1 cellular context compared by ENCODE assay signal in the genomic region with DNA sequence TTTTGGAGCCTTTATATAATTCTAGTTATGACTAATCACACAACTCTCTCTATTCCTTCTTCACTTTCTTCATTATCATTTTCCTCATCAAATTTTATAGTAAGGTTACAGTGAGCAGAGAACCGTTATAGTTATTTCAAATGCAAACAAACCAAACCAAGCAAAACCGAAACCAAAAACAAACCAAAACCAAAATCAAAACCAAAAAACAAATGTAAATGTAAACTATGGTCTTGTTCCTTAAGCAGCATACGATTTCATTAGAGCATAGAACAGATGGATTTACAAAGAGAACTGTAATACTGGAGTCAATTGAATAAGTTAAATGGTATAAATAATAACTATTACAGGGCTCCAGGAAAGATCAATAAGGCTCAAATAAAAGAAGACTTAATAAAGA.
TF ChIP-seq lines count a peak whose summit lies in the region.

No MANE protein-coding gene starts in this region.

TF ChIP-seq in SK-N-SH treated with all-trans-retinoic acid at 6 μM for 48 hours, 23 proteins besides CTCF, POLR2A, EP300 and RAD21 (continued from another document):
- TF ChIP-seq, protein P1, sequence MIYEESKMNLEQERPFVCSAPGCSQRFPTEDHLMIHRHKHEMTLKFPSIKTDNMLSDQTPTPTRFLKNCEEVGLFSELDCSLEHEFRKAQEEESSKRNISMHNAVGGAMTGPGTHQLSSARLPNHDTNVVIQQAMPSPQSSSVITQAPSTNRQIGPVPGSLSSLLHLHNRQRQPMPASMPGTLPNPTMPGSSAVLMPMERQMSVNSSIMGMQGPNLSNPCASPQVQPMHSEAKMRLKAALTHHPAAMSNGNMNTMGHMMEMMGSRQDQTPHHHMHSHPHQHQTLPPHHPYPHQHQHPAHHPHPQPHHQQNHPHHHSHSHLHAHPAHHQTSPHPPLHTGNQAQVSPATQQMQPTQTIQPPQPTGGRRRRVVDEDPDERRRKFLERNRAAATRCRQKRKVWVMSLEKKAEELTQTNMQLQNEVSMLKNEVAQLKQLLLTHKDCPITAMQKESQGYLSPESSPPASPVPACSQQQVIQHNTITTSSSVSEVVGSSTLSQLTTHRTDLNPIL (CRISPR knock-in tag; IDR thresholded peaks at IDR 0.05; ENCODE audit: low read depth): no peak
- TF ChIP-seq ZFP3 (CRISPR knock-in tag; IDR thresholded peaks at IDR 0.05) (no peak), ARNTL (CRISPR knock-in tag; IDR thresholded peaks at IDR 0.05; ENCODE audit: borderline replicate concordance, low read depth) (no peak), CSRNP3 (CRISPR knock-in tag; IDR thresholded peaks at IDR 0.05) (no peak), ESRRG (CRISPR knock-in tag; IDR thresholded peaks at IDR 0.05) (no peak), SNAI2 (CRISPR knock-in tag; IDR thresholded peaks at IDR 0.05) (no peak), ISL1 (CRISPR knock-in tag; IDR thresholded peaks at IDR 0.05) (no peak), TOX (CRISPR knock-in tag; IDR thresholded peaks at IDR 0.05; ENCODE audit: borderline replicate concordance) (no peak), OSR1 (CRISPR knock-in tag; IDR thresholded peaks at IDR 0.05) (no peak), PPARA (CRISPR knock-in tag; IDR thresholded peaks at IDR 0.05; ENCODE audit: borderline replicate concordance) (no peak), RARB (CRISPR knock-in tag; IDR thresholded peaks at IDR 0.05) (no peak), BACH2 (CRISPR knock-in tag; IDR thresholded peaks at IDR 0.05; ENCODE audit: borderline replicate concordance) (no peak)
